28 cellular contexts compared by ENCODE assay signal in genomic region chr5:122454522-122454921, GRCh38.
"Had no signal": no experiment of that assay in that cellular context is flagged by ENCODE, and none has a peak within 500 bp of the region (broad histone marks: within the 10 kb centered on the region; RNA-seq: fewer than 3 reads in every experiment).

No MANE protein-coding gene starts in this region.

- H3K27me3 Mint-ChIP-seq: activated CD4-positive, alpha-beta memory T cell treated with anti-CD3 and anti-CD28 coated beads, Interleukin-2, amount 10 ng/mL, durations not matched to agents 7 days and 5 days; activated CD4-positive, alpha-beta T cell treated with anti-CD3 and anti-CD28 coated beads, Interleukin-2, amount 10 ng/mL, durations not matched to agents 24 days and 14 days; activated T-cell treated with anti-CD3 and anti-CD28 coated beads, Interleukin-2, amount 50 U/mL, for 24 hours; naive thymus-derived CD4-positive, alpha-beta T cell had no signal

- H3K4me3 Mint-ChIP-seq: activated CD4-positive, alpha-beta memory T cell treated with anti-CD3 and anti-CD28 coated beads, Interleukin-2, amount 10 ng/mL, durations not matched to agents 7 days and 5 days; activated CD4-positive, alpha-beta T cell treated with anti-CD3 and anti-CD28 coated beads, Interleukin-2, amount 10 ng/mL, durations not matched to agents 24 days and 14 days; activated T-cell treated with anti-CD3 and anti-CD28 coated beads, Interleukin-2, amount 50 U/mL, for 24 hours; activated T-helper 17 cell treated with anti-CD3 and anti-CD28 coated beads, Interleukin-2, amount 50 U/mL, for 72 hours; naive thymus-derived CD4-positive, alpha-beta T cell; neural crest cell had no signal

- H3K36me3 ChIP-seq: adrenal gland, cardiac muscle cell had no signal

- H3K36me3 Mint-ChIP-seq: activated naive CD4-positive, alpha-beta T cell treated with anti-CD3 and anti-CD28 coated beads, Interleukin-2, amount 50 U/mL, for 72 hours; naive thymus-derived CD4-positive, alpha-beta T cell had no signal

- H3K4me1 ChIP-seq: adrenal gland, body of pancreas, left lung had no signal

- H3K4me1 Mint-ChIP-seq: activated CD4-positive, alpha-beta memory T cell treated with anti-CD3 and anti-CD28 coated beads, Interleukin-2, amount 10 ng/mL, durations not matched to agents 7 days and 5 days; activated CD4-positive, alpha-beta T cell treated with anti-CD3 and anti-CD28 coated beads, Interleukin-2, amount 10 ng/mL, durations not matched to agents 24 days and 14 days; activated T-helper 17 cell treated with anti-CD3 and anti-CD28 coated beads, Interleukin-2, amount 50 U/mL, for 72 hours; neural crest cell had no signal

- H3K4me3 ChIP-seq: adrenal gland, body of pancreas, cardiac muscle cell, heart left ventricle, left lung, lung, skin epidermis, thoracic aorta had no signal

- DNase-seq: activated CD4-positive, alpha-beta memory T cell treated with anti-CD3 and anti-CD28 coated beads, Interleukin-2, amount 10 ng/mL, durations not matched to agents 7 days and 5 days; activated CD4-positive, alpha-beta T cell treated with anti-CD3 and anti-CD28 coated beads, Interleukin-2, amount 10 ng/mL, durations not matched to agents 24 days and 14 days; activated CD4-positive, CD25-positive, alpha-beta regulatory T cell treated with anti-CD3 and anti-CD28 coated beads, Interleukin-2, amount 50 U/mL, for 72 hours; activated CD8-positive, alpha-beta memory T cell treated with anti-CD3 and anti-CD28 coated beads, Interleukin-2, amount 50 U/mL, for 48 hours; activated gamma-delta T cell treated with Interleukin-2 at 50 U/mL for 16 hours; activated T-cell treated with anti-CD3 and anti-CD28 coated beads, Interleukin-2, amount 50 U/mL, for 24 hours; adrenal gland; aorta; body of pancreas; cortex of kidney; foreskin fibroblast; heart left ventricle; kidney glomerular epithelial cell; left lung; midbrain; naive thymus-derived CD4-positive, alpha-beta T cell; stimulated activated CD4-positive, alpha-beta T cell treated with anti-CD3 and anti-CD28 coated beads, Interleukin-12 subunit alpha, Interleukin-12 subunit beta, amount 100 ng/mL, for 4 hours; stimulated activated CD4-positive, alpha-beta T cell treated with anti-CD3 and anti-CD28 coated beads, Interleukin-4, amount 100 ng/mL, for 1 hour; stimulated activated naive CD8-positive, alpha-beta T cell treated with anti-CD3 and anti-CD28 coated beads, Interleukin-15, Interleukin-2, amounts not matched to agents 100 U/mL and 50 U/mL, for 24 hours; T-helper 2 cell; trophoblast cell had no signal

- H3K9me3 Mint-ChIP-seq: activated CD4-positive, alpha-beta memory T cell treated with anti-CD3 and anti-CD28 coated beads, Interleukin-2, amount 10 ng/mL, durations not matched to agents 7 days and 5 days; activated CD4-positive, alpha-beta T cell treated with anti-CD3 and anti-CD28 coated beads, Interleukin-2, amount 10 ng/mL, durations not matched to agents 24 days and 14 days; activated T-cell treated with anti-CD3 and anti-CD28 coated beads, Interleukin-2, amount 50 U/mL, for 24 hours; activated T-helper 17 cell treated with anti-CD3 and anti-CD28 coated beads, Interleukin-2, amount 50 U/mL, for 72 hours; neural crest cell had no signal

- H3K27me3 ChIP-seq: adrenal gland, body of pancreas, cardiac muscle cell, heart left ventricle, left lung had no signal

- H3K27ac Mint-ChIP-seq: activated CD4-positive, alpha-beta memory T cell treated with anti-CD3 and anti-CD28 coated beads, Interleukin-2, amount 10 ng/mL, durations not matched to agents 7 days and 5 days; activated CD4-positive, alpha-beta T cell treated with anti-CD3 and anti-CD28 coated beads, Interleukin-2, amount 10 ng/mL, durations not matched to agents 24 days and 14 days; activated naive CD4-positive, alpha-beta T cell treated with anti-CD3 and anti-CD28 coated beads, Interleukin-2, amount 50 U/mL, for 72 hours; activated T-cell treated with anti-CD3 and anti-CD28 coated beads, Interleukin-2, amount 50 U/mL, for 24 hours; activated T-helper 17 cell treated with anti-CD3 and anti-CD28 coated beads, Interleukin-2, amount 50 U/mL, for 72 hours; naive thymus-derived CD4-positive, alpha-beta T cell had no signal

- H3K9me3 ChIP-seq: adrenal gland, body of pancreas, heart left ventricle, left lung, thoracic aorta had no signal
